Comparison of ENCODE assay signal across 8 cellular contexts in genomic region chr14:69612014-69612758, GRCh38. TPM values are rescaled to one million over a fixed set of nuclear protein-coding genes. Genes with fewer than 3 reads are reported as not detected.
DNase-seq lines count a peak whose midpoint lies in the region; ATAC-seq and TF ChIP-seq lines count a peak whose summit lies in the region.

No MANE protein-coding gene starts in this region.

- H3K9me3 Mint-ChIP-seq in activated CD8-positive, alpha-beta T cell treated with anti-CD3 and anti-CD28 coated beads for 36 hours = no peaks in the 10 kb centered on the region

- intact Hi-C loops in activated CD8-positive, alpha-beta T cell treated with anti-CD3 and anti-CD28 coated beads for 36 hours (cut with micrococcal nuclease) = loop anchor here (2.0 kb wide), 2 partner anchors 65 to 73 kb away; no protein-coding TSS in a partner anchor
- intact Hi-C loops in mucosa of descending colon (cut with DNase I, micrococcal nuclease) = loop anchor here in 1 of 2 donors (10.0 kb wide), 1 partner anchor 53 kb away; no protein-coding TSS in a partner anchor

- DNase-seq in Daoy (ENCODE audit: low read depth) (peak; percentile 68), HAP-1 (ENCODE audit: low spot score in 2 of 2) (peak in 1 of 2 experiments; percentile 40), NB4 (ENCODE audit: low read depth) (peak; percentile 65), epithelial cell of prostate (ENCODE audit: low read depth, low spot score) (no peak), mucosa of descending colon (peak; percentile 51 to 70 (median 69)), NCI-H128 (lab: John Stamatoyannopoulos, UW; ENCODE audit: unreplicated experiment) (no peak)
- peak; percentile 57 for DNase-seq in activated CD8-positive, alpha-beta T cell treated with anti-CD3 and anti-CD28 coated beads for 36 hours

- TF ChIP-seq CTCF in NB4 (IDR thresholded peaks at IDR 0.05; ENCODE audit: low read depth, low read length) = no peak
- no peak for TF ChIP-seq CTCF in activated CD8-positive, alpha-beta T cell treated with anti-CD3 and anti-CD28 coated beads for 36 hours (IDR thresholded peaks at IDR 0.05)
- TF ChIP-seq CTCF in mucosa of descending colon (IDR thresholded peaks at IDR 0.05) = no peak

- H3K9me3 ChIP-seq in HAP-1 (no peaks in the 10 kb centered on the region), mucosa of descending colon (no peaks in the 10 kb centered on the region), thymus (ENCODE audit: control insufficient read depth) (no peaks in the 10 kb centered on the region)

- ATAC-seq in activated CD8-positive, alpha-beta T cell treated with anti-CD3 and anti-CD28 coated beads for 36 hours = peak; percentile 53
- ATAC-seq in mucosa of descending colon = peak; percentile 27

- H3K27ac ChIP-seq in epithelial cell of prostate (peak overlapping the region; percentile 83), thymus (ENCODE audit: low read depth) (peak overlapping the region; percentile 91)

- peak overlapping the region; percentile 96 for H3K4me3 Mint-ChIP-seq in activated CD8-positive, alpha-beta T cell treated with anti-CD3 and anti-CD28 coated beads for 36 hours

- in situ Hi-C loops in HAP-1 (cut with MboI; ENCODE audit: low sequenced_read_pairs) = no loop called here

- WGBS in thymus = 2% methylated on average over 47 of the region's 47 CpGs

- no peaks in the 10 kb centered on the region for H3K27me3 Mint-ChIP-seq in activated CD8-positive, alpha-beta T cell treated with anti-CD3 and anti-CD28 coated beads for 36 hours

- peaks cover 31% of the 10 kb centered on the region for H3K36me3 Mint-ChIP-seq in activated CD8-positive, alpha-beta T cell treated with anti-CD3 and anti-CD28 coated beads for 36 hours (ENCODE audit: low read depth)

- peak overlapping the region; percentile 52 for H3K4me3 ChIP-seq in HAP-1
- H3K4me3 ChIP-seq in NB4 (ENCODE audit: low read depth, low read length) = peak overlapping the region; percentile 71
- H3K4me3 ChIP-seq in mucosa of descending colon = peak overlapping the region; percentile 74
- peak overlapping the region; percentile 94 for H3K4me3 ChIP-seq in thymus (ENCODE audit: low read length)

- H3K4me1 Mint-ChIP-seq in activated CD8-positive, alpha-beta T cell treated with anti-CD3 and anti-CD28 coated beads for 36 hours (ENCODE audit: low read depth) = peaks cover 51% of the 10 kb centered on the region

- H3K27me3 ChIP-seq in HAP-1 (ENCODE audit: low read depth) (no peaks in the 10 kb centered on the region), thymus (ENCODE audit: control insufficient read depth, insufficient read depth) (no peaks in the 10 kb centered on the region)

- POLR2A ChIA-PET in activated CD8-positive, alpha-beta T cell treated with anti-CD3 and anti-CD28 coated beads for 36 hours (lab: Charles Lee) = interaction anchor here (0.8 to 2.3 kb wide), 18 partner anchors 10 to 234 kb away, joined by 3 to 10 read pairs (median 4); no protein-coding TSS in a partner anchor

- H3K36me3 ChIP-seq in HAP-1 (replicated peaks) (no peaks in the 10 kb centered on the region), mucosa of descending colon (ENCODE audit: low read depth) (no peaks in the 10 kb centered on the region), thymus (ENCODE audit: control insufficient read depth, insufficient read depth) (no peaks in the 10 kb centered on the region)

- peak overlapping the region; percentile 92 for H3K27ac Mint-ChIP-seq in activated CD8-positive, alpha-beta T cell treated with anti-CD3 and anti-CD28 coated beads for 36 hours

- H3K4me1 ChIP-seq in HAP-1 (peaks cover 8% of the 10 kb centered on the region; the same call in 1 of the 2 replicates), mucosa of descending colon (ENCODE audit: low read depth) (peaks cover 57% of the 10 kb centered on the region), thymus (ENCODE audit: control insufficient read depth, insufficient read depth, low read length) (peaks cover 30% of the 10 kb centered on the region)

- TF ChIP-seq POLR2A in NB4 (IDR thresholded peaks at IDR 0.05; ENCODE audit: extremely low read depth, insufficient read length) = no peak

- CTCF ChIA-PET in activated CD8-positive, alpha-beta T cell treated with anti-CD3 and anti-CD28 coated beads for 36 hours (lab: Charles Lee) = interaction anchor here (0.5 to 3.8 kb wide), 12 partner anchors 8 to 115 kb away, joined by 3 to 20 read pairs (median 4); no protein-coding TSS in a partner anchor

RNA-seq across cellular contexts. Expression of gene SUSD6, which starts 0.8 kb away (rescaled TPM):
- total RNA-seq in Daoy (2014; rRNA removed; shearing (Covaris generic)) = 4.6 and 4.8 TPM in 2 replicates
- total RNA-seq in activated CD8-positive, alpha-beta T cell treated with anti-CD3 and anti-CD28 coated beads for 36 hours = 10 to 100 TPM; 35.7 to 36.2 TPM
- 10 to 100 TPM; 56.3 to 98.3 (median 95.6) TPM for total RNA-seq in mucosa of descending colon
- polyA plus RNA-seq in thymus = 23.7 TPM

RNA-seq across cellular contexts. Expression of gene CCDC177, which starts 37.5 kb away (rescaled TPM):
- not detected in 2 replicates for total RNA-seq in Daoy (2014; rRNA removed; shearing (Covaris generic))
- total RNA-seq in activated CD8-positive, alpha-beta T cell treated with anti-CD3 and anti-CD28 coated beads for 36 hours = not detected
- total RNA-seq in mucosa of descending colon = not detected
- polyA plus RNA-seq in thymus = 0.02 TPM

Comparison
In these comparisons a context has a peak if more than half of its experiments do, and no peak if none do; other contexts are left out.
1. DNase-seq: peak in Daoy (single experiment), NB4 (single experiment), activated CD8-positive, alpha-beta T cell treated with anti-CD3 and anti-CD28 coated beads for 36 hours (single experiment) and mucosa of descending colon (3 of 3); none in epithelial cell of prostate (single experiment) and NCI-H128 (single experiment).
2. Peak in every context shown above with its lines, with median percentiles within 50 percentile points of each other: H3K4me3 ChIP-seq.